In genomic region chr1:64062941-64063581, GRCh38 we compare ENCODE assay signal across 1 cellular context.
TF ChIP-seq lines count a peak whose summit lies in the region.

No MANE protein-coding gene starts in this region.

TF ChIP-seq in GM23338, 12 proteins besides CTCF, POLR2A, EP300 and RAD21 (continued from another document):
- TF ChIP-seq, protein P1, sequence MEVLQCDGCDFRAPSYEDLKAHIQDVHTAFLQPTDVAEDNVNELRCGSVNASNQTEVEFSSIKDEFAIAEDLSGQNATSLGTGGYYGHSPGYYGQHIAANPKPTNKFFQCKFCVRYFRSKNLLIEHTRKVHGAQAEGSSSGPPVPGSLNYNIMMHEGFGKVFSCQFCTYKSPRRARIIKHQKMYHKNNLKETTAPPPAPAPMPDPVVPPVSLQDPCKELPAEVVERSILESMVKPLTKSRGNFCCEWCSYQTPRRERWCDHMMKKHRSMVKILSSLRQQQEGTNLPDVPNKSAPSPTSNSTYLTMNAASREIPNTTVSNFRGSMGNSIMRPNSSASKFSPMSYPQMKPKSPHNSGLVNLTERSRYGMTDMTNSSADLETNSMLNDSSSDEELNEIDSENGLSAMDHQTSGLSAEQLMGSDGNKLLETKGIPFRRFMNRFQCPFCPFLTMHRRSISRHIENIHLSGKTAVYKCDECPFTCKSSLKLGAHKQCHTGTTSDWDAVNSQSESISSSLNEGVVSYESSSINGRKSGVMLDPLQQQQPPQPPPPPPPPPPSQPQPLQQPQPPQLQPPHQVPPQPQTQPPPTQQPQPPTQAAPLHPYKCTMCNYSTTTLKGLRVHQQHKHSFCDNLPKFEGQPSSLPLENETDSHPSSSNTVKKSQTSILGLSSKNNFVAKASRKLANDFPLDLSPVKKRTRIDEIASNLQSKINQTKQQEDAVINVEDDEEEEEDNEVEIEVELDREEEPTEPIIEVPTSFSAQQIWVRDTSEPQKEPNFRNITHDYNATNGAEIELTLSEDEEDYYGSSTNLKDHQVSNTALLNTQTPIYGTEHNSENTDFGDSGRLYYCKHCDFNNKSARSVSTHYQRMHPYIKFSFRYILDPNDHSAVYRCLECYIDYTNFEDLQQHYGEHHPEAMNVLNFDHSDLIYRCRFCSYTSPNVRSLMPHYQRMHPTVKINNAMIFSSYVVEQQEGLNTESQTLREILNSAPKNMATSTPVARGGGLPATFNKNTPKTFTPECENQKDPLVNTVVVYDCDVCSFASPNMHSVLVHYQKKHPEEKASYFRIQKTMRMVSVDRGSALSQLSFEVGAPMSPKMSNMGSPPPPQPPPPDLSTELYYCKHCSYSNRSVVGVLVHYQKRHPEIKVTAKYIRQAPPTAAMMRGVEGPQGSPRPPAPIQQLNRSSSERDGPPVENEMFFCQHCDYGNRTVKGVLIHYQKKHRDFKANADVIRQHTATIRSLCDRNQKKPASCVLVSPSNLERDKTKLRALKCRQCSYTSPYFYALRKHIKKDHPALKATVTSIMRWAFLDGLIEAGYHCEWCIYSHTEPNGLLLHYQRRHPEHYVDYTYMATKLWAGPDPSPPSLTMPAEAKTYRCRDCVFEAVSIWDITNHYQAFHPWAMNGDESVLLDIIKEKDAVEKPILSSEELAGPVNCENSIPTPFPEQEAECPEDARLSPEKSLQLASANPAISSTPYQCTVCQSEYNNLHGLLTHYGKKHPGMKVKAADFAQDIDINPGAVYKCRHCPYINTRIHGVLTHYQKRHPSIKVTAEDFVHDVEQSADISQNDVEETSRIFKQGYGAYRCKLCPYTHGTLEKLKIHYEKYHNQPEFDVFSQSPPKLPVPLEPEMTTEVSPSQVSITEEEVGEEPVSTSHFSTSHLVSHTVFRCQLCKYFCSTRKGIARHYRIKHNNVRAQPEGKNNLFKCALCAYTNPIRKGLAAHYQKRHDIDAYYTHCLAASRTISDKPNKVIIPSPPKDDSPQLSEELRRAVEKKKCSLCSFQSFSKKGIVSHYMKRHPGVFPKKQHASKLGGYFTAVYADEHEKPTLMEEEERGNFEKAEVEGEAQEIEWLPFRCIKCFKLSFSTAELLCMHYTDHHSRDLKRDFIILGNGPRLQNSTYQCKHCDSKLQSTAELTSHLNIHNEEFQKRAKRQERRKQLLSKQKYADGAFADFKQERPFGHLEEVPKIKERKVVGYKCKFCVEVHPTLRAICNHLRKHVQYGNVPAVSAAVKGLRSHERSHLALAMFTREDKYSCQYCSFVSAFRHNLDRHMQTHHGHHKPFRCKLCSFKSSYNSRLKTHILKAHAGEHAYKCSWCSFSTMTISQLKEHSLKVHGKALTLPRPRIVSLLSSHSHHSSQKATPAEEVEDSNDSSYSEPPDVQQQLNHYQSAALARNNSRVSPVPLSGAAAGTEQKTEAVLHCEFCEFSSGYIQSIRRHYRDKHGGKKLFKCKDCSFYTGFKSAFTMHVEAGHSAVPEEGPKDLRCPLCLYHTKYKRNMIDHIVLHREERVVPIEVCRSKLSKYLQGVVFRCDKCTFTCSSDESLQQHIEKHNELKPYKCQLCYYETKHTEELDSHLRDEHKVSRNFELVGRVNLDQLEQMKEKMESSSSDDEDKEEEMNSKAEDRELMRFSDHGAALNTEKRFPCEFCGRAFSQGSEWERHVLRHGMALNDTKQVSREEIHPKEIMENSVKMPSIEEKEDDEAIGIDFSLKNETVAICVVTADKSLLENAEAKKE (CRISPR knock-in tag; IDR thresholded peaks at IDR 0.05): no peak
- TF ChIP-seq NANOG (IDR thresholded peaks at IDR 0.05; ENCODE audit: borderline replicate concordance): no peak
- TF ChIP-seq ETS1 (IDR thresholded peaks at IDR 0.05): no peak
- TF ChIP-seq CREB1 (CRISPR knock-in tag; IDR thresholded peaks at IDR 0.05; ENCODE audit: low read depth): no peak
